1 cellular context compared by ENCODE assay signal in the genomic region with DNA sequence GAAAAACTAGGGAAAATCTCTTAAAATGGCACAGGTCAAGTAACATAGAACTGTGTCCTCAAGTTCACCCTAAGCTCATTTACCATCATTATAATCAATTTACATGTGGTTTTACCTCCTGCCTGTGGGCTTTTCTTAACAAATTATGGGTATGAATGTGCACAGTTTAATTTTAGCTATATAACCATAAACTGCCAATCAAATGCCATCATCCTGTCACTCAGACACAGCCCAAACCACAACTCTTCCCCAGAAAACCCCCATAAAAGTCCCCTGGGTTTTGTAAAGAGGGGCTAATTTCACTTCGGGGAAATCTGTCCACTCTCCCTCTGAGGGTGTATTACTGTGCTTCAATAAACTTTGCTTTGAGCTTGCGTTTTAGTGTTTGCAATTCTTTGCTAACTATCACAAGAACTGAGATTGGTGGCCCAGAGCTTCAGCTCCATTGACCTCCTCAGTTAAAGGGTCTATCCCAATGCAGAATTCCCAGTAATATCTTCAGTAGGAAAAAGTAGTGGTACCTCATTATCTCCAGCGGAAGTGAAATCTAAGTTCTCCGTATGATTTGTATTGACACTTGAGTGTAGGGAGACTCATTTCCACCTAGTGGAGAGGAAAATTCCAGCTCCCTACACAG.
TF ChIP-seq lines count a peak whose summit lies in the region.

No MANE protein-coding gene starts in this region.

TF ChIP-seq in GM12878, 131 proteins besides CTCF, POLR2A, EP300 and RAD21 (continued from another document and continues in another):
- TF ChIP-seq, protein P1, sequence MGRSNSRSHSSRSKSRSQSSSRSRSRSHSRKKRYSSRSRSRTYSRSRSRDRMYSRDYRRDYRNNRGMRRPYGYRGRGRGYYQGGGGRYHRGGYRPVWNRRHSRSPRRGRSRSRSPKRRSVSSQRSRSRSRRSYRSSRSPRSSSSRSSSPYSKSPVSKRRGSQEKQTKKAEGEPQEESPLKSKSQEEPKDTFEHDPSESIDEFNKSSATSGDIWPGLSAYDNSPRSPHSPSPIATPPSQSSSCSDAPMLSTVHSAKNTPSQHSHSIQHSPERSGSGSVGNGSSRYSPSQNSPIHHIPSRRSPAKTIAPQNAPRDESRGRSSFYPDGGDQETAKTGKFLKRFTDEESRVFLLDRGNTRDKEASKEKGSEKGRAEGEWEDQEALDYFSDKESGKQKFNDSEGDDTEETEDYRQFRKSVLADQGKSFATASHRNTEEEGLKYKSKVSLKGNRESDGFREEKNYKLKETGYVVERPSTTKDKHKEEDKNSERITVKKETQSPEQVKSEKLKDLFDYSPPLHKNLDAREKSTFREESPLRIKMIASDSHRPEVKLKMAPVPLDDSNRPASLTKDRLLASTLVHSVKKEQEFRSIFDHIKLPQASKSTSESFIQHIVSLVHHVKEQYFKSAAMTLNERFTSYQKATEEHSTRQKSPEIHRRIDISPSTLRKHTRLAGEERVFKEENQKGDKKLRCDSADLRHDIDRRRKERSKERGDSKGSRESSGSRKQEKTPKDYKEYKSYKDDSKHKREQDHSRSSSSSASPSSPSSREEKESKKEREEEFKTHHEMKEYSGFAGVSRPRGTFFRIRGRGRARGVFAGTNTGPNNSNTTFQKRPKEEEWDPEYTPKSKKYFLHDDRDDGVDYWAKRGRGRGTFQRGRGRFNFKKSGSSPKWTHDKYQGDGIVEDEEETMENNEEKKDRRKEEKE (IDR thresholded peaks at IDR 0.05) = no peak
- TF ChIP-seq EGR1 (IDR thresholded peaks at IDR 0.05; ENCODE audit: borderline replicate concordance in 1 of 2, low read depth in 2 of 2, low read length in 2 of 2) = no peak
- TF ChIP-seq KDM1A (IDR thresholded peaks at IDR 0.05; ENCODE audit: borderline replicate concordance) = no peak
- no peak for TF ChIP-seq NFXL1 (IDR thresholded peaks at IDR 0.05; ENCODE audit: borderline replicate concordance)
- no peak for TF ChIP-seq BRCA1 (IDR thresholded peaks at IDR 0.05; ENCODE audit: low read depth, low read length)
- peak; percentile 100 for TF ChIP-seq FOXM1 (IDR thresholded peaks at IDR 0.05; ENCODE audit: low read depth, low read length)
- TF ChIP-seq, protein P2, sequence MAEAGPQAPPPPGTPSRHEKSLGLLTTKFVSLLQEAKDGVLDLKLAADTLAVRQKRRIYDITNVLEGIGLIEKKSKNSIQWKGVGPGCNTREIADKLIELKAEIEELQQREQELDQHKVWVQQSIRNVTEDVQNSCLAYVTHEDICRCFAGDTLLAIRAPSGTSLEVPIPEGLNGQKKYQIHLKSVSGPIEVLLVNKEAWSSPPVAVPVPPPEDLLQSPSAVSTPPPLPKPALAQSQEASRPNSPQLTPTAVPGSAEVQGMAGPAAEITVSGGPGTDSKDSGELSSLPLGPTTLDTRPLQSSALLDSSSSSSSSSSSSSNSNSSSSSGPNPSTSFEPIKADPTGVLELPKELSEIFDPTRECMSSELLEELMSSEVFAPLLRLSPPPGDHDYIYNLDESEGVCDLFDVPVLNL (IDR thresholded peaks at IDR 0.05; ENCODE audit: low read depth, low read length) = no peak
- TF ChIP-seq CEBPB (IDR thresholded peaks at IDR 0.05; ENCODE audit: borderline replicate concordance in 1 of 2, low read depth in 2 of 2, low read length in 2 of 2) = peak in 1 of 2 experiments; percentile 95; a peak in 2 of 4 replicates
- TF ChIP-seq, protein P3, sequence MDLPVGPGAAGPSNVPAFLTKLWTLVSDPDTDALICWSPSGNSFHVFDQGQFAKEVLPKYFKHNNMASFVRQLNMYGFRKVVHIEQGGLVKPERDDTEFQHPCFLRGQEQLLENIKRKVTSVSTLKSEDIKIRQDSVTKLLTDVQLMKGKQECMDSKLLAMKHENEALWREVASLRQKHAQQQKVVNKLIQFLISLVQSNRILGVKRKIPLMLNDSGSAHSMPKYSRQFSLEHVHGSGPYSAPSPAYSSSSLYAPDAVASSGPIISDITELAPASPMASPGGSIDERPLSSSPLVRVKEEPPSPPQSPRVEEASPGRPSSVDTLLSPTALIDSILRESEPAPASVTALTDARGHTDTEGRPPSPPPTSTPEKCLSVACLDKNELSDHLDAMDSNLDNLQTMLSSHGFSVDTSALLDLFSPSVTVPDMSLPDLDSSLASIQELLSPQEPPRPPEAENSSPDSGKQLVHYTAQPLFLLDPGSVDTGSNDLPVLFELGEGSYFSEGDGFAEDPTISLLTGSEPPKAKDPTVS (IDR thresholded peaks at IDR 0.05; ENCODE audit: low read depth, low read length) = no peak
- TF ChIP-seq, protein P4, sequence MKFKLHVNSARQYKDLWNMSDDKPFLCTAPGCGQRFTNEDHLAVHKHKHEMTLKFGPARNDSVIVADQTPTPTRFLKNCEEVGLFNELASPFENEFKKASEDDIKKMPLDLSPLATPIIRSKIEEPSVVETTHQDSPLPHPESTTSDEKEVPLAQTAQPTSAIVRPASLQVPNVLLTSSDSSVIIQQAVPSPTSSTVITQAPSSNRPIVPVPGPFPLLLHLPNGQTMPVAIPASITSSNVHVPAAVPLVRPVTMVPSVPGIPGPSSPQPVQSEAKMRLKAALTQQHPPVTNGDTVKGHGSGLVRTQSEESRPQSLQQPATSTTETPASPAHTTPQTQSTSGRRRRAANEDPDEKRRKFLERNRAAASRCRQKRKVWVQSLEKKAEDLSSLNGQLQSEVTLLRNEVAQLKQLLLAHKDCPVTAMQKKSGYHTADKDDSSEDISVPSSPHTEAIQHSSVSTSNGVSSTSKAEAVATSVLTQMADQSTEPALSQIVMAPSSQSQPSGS (IDR thresholded peaks at IDR 0.05; ENCODE audit: low read length) = peak; percentile 95
- TF ChIP-seq, protein P5, sequence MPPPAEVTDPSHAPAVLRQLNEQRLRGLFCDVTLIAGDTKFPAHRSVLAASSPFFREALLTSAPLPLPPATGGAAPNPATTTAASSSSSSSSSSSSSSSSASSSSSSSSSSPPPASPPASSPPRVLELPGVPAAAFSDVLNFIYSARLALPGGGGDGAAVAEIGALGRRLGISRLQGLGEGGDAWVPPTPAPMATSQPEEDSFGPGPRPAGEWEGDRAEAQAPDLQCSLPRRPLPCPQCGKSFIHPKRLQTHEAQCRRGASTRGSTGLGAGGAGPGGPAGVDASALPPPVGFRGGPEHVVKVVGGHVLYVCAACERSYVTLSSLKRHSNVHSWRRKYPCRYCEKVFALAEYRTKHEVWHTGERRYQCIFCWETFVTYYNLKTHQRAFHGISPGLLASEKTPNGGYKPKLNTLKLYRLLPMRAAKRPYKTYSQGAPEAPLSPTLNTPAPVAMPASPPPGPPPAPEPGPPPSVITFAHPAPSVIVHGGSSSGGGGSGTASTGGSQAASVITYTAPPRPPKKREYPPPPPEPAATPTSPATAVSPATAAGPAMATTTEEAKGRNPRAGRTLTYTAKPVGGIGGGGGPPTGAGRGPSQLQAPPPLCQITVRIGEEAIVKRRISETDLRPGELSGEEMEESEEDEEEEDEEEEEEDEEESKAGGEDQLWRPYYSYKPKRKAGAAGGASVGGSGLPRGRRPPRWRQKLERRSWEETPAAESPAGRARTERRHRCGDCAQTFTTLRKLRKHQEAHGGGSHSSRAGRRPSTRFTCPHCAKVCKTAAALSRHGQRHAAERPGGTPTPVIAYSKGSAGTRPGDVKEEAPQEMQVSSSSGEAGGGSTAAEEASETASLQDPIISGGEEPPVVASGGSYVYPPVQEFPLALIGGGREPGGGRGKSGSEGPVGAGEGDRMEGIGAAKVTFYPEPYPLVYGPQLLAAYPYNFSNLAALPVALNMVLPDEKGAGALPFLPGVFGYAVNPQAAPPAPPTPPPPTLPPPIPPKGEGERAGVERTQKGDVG (CRISPR knock-in tag; IDR thresholded peaks at IDR 0.05) = no peak
- peak; percentile 56; the same call in 1 of the 2 replicates for TF ChIP-seq CHD2 (IDR thresholded peaks at IDR 0.05; ENCODE audit: borderline replicate concordance, low read depth, low read length)
- TF ChIP-seq MTA2 (IDR thresholded peaks at IDR 0.05; ENCODE audit: low read depth) = peak; percentile 100
- no peak for TF ChIP-seq ZNF384 (IDR thresholded peaks at IDR 0.05; ENCODE audit: borderline replicate concordance, low read depth, low read length)
- TF ChIP-seq HDAC6 (IDR thresholded peaks at IDR 0.05; ENCODE audit: unreplicated experiment) = no peak
- TF ChIP-seq, protein P6, sequence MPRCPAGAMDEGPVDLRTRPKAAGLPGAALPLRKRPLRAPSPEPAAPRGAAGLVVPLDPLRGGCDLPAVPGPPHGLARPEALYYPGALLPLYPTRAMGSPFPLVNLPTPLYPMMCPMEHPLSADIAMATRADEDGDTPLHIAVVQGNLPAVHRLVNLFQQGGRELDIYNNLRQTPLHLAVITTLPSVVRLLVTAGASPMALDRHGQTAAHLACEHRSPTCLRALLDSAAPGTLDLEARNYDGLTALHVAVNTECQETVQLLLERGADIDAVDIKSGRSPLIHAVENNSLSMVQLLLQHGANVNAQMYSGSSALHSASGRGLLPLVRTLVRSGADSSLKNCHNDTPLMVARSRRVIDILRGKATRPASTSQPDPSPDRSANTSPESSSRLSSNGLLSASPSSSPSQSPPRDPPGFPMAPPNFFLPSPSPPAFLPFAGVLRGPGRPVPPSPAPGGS (IDR thresholded peaks at IDR 0.05; ENCODE audit: borderline replicate concordance, insufficient read depth, low read depth, low read length, poor library complexity, severe bottlenecking) = peak; percentile 92
- TF ChIP-seq, protein P7, sequence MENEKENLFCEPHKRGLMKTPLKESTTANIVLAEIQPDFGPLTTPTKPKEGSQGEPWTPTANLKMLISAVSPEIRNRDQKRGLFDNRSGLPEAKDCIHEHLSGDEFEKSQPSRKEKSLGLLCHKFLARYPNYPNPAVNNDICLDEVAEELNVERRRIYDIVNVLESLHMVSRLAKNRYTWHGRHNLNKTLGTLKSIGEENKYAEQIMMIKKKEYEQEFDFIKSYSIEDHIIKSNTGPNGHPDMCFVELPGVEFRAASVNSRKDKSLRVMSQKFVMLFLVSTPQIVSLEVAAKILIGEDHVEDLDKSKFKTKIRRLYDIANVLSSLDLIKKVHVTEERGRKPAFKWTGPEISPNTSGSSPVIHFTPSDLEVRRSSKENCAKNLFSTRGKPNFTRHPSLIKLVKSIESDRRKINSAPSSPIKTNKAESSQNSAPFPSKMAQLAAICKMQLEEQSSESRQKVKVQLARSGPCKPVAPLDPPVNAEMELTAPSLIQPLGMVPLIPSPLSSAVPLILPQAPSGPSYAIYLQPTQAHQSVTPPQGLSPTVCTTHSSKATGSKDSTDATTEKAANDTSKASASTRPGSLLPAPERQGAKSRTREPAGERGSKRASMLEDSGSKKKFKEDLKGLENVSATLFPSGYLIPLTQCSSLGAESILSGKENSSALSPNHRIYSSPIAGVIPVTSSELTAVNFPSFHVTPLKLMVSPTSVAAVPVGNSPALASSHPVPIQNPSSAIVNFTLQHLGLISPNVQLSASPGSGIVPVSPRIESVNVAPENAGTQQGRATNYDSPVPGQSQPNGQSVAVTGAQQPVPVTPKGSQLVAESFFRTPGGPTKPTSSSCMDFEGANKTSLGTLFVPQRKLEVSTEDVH (IDR thresholded peaks at IDR 0.05; ENCODE audit: low read depth, partially characterized antibody) = no peak
- TF ChIP-seq SP1 (IDR thresholded peaks at IDR 0.05; ENCODE audit: low read depth, low read length) = no peak
- TF ChIP-seq JUND (IDR thresholded peaks at IDR 0.05; ENCODE audit: low read depth, low read length) = peak; percentile 49; the same call in 1 of the 2 replicates
- TF ChIP-seq ZZZ3 (IDR thresholded peaks at IDR 0.05; ENCODE audit: control insufficient read depth, insufficient read length, low read depth) = no peak
- TF ChIP-seq, protein P8, sequence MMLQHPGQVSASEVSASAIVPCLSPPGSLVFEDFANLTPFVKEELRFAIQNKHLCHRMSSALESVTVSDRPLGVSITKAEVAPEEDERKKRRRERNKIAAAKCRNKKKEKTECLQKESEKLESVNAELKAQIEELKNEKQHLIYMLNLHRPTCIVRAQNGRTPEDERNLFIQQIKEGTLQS (IDR thresholded peaks at IDR 0.05; ENCODE audit: borderline replicate concordance, extremely low read depth, low read depth, low read length) = no peak
- TF ChIP-seq, protein P9, sequence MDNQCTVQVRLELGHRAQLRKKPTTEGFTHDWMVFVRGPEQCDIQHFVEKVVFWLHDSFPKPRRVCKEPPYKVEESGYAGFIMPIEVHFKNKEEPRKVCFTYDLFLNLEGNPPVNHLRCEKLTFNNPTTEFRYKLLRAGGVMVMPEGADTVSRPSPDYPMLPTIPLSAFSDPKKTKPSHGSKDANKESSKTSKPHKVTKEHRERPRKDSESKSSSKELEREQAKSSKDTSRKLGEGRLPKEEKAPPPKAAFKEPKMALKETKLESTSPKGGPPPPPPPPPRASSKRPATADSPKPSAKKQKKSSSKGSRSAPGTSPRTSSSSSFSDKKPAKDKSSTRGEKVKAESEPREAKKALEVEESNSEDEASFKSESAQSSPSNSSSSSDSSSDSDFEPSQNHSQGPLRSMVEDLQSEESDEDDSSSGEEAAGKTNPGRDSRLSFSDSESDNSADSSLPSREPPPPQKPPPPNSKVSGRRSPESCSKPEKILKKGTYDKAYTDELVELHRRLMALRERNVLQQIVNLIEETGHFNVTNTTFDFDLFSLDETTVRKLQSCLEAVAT (IDR thresholded peaks at IDR 0.05) = peak; percentile 92
- TF ChIP-seq PML (IDR thresholded peaks at IDR 0.05; ENCODE audit: low read length) = peak; percentile 85
- TF ChIP-seq, protein P10, sequence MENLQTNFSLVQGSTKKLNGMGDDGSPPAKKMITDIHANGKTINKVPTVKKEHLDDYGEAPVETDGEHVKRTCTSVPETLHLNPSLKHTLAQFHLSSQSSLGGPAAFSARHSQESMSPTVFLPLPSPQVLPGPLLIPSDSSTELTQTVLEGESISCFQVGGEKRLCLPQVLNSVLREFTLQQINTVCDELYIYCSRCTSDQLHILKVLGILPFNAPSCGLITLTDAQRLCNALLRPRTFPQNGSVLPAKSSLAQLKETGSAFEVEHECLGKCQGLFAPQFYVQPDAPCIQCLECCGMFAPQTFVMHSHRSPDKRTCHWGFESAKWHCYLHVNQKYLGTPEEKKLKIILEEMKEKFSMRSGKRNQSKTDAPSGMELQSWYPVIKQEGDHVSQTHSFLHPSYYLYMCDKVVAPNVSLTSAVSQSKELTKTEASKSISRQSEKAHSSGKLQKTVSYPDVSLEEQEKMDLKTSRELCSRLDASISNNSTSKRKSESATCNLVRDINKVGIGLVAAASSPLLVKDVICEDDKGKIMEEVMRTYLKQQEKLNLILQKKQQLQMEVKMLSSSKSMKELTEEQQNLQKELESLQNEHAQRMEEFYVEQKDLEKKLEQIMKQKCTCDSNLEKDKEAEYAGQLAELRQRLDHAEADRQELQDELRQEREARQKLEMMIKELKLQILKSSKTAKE (IDR thresholded peaks at IDR 0.05; ENCODE audit: low read depth, poor library complexity, severe bottlenecking) = peak; percentile 96
- TF ChIP-seq ZNF622 (IDR thresholded peaks at IDR 0.05) = no peak
- no peak for TF ChIP-seq SUPT20H (IDR thresholded peaks at IDR 0.05; ENCODE audit: borderline replicate concordance, control insufficient read depth, low read depth, low read length)
- peak; percentile 57 for TF ChIP-seq KLF5 (IDR thresholded peaks at IDR 0.05; ENCODE audit: partially characterized antibody)
- no peak for TF ChIP-seq TAF1 (IDR thresholded peaks at IDR 0.05; ENCODE audit: borderline replicate concordance, low read depth, low read length)
- TF ChIP-seq TARDBP (IDR thresholded peaks at IDR 0.05; ENCODE audit: borderline replicate concordance) = no peak
- TF ChIP-seq SUZ12 (IDR thresholded peaks at IDR 0.05; ENCODE audit: unreplicated experiment) = no peak
- no peak for TF ChIP-seq MXI1 (IDR thresholded peaks at IDR 0.05; ENCODE audit: low read depth, low read length)
- peak; percentile 61; the same call in 1 of the 2 replicates for TF ChIP-seq BACH1 (IDR thresholded peaks at IDR 0.05; ENCODE audit: borderline replicate concordance)
- 0 out of 2 replicates have a peak, but pooled peaks have one; percentile 22 for TF ChIP-seq ZNF207 (IDR thresholded peaks at IDR 0.05; ENCODE audit: borderline replicate concordance)
- peak; percentile 97 for TF ChIP-seq CBFB (IDR thresholded peaks at IDR 0.05; ENCODE audit: low read depth)
- peak; percentile 86 for TF ChIP-seq NR2F1 (conservative IDR thresholded peaks at IDR 0.05)
